9 cellular contexts compared by ENCODE assay signal in genomic region chr7:157386979-157387800, GRCh38. TPM values are rescaled to one million over a fixed set of nuclear protein-coding genes. Genes with fewer than 3 reads are reported as not detected.
DNase-seq lines count a peak whose midpoint lies in the region; ATAC-seq and TF ChIP-seq lines count a peak whose summit lies in the region.
"Had no signal": no experiment of that assay in that cellular context is flagged by ENCODE, and none has a peak within 500 bp of the region (broad histone marks: within the 10 kb centered on the region; RNA-seq: fewer than 3 reads in every experiment).

No MANE protein-coding gene starts in this region.

- no peaks in the 10 kb centered on the region for H4K20me1 ChIP-seq in OCI-LY1 (ENCODE audit: insufficient read depth, low read length)

- 0 out of 2 replicates have a peak, but pooled peaks cover 7% of the 10 kb centered on the region for H3K79me2 ChIP-seq in OCI-LY1 (ENCODE audit: insufficient read depth, low read length)

- ATAC-seq in GM19395 (IDR thresholded peaks at IDR 0.05; ENCODE audit: unreplicated experiment) = peak; percentile 91
- peak; percentile 84 for ATAC-seq in HG03565 (IDR thresholded peaks at IDR 0.05; ENCODE audit: unreplicated experiment)
- peak; percentile 91 for ATAC-seq in esophagus mucosa
- ATAC-seq in naive thymus-derived CD8-positive, alpha-beta T cell = peak; percentile 94 to 98
- peak; percentile 93 to 94 for ATAC-seq in stimulated activated naive B cell treated with anti-CD40 and anti-IgM and Interleukin-4, amounts not matched to agents 10 μg/mL and 1 μg/mL and 100 μg/mL, for 72 hours (replicated peaks)

- no peaks in the 10 kb centered on the region for H3K27me3 Mint-ChIP-seq in CD8-positive, alpha-beta memory T cell
- no peaks in the 10 kb centered on the region for H3K27me3 Mint-ChIP-seq in naive thymus-derived CD8-positive, alpha-beta T cell
- H3K27me3 Mint-ChIP-seq in stimulated activated naive B cell treated with anti-CD40 and anti-IgM and Interleukin-4, amounts not matched to agents 10 μg/mL and 1 μg/mL and 100 μg/mL, for 72 hours = no peaks in the 10 kb centered on the region

- H3F3A ChIP-seq in OCI-LY1 (ENCODE audit: insufficient read depth, low read length) = peaks cover 7% of the 10 kb centered on the region; the same call in 1 of the 2 replicates

- DNase-seq in CD8-positive, alpha-beta memory T cell = peak; percentile 78 to 90 (median 84)
- DNase-seq in activated CD8-positive, alpha-beta memory T cell treated with anti-CD3 and anti-CD28 coated beads, Interleukin-2, amount 50 U/mL, for 4 hours = peak; percentile 84
- peak; percentile 78 to 93 (median 86) for DNase-seq in naive thymus-derived CD8-positive, alpha-beta T cell
- DNase-seq in stimulated activated naive B cell treated with anti-CD40 and anti-IgM and Interleukin-4, amounts not matched to agents 10 μg/mL and 1 μg/mL and 100 μg/mL, for 72 hours = peak; percentile 41

- peaks cover 25% of the 10 kb centered on the region for H3K4me1 ChIP-seq in CD8-positive, alpha-beta memory T cell (ENCODE audit: insufficient read depth, low read length)
- H3K4me1 ChIP-seq in OCI-LY1 (ENCODE audit: insufficient read depth, low read length, severe bottlenecking) = peaks cover 14% of the 10 kb centered on the region

- H3K27ac Mint-ChIP-seq in CD8-positive, alpha-beta memory T cell = peak overlapping the region; percentile 47 to 92 (median 76)
- H3K27ac Mint-ChIP-seq in naive thymus-derived CD8-positive, alpha-beta T cell = peak overlapping the region; percentile 39 to 86 (median 73)
- peak overlapping the region; percentile 44 for H3K27ac Mint-ChIP-seq in stimulated activated naive B cell treated with anti-CD40 and anti-IgM and Interleukin-4, amounts not matched to agents 10 μg/mL and 1 μg/mL and 100 μg/mL, for 72 hours

- no peak overlapping the region for H3K27ac ChIP-seq in CD8-positive, alpha-beta memory T cell (ENCODE audit: low read depth, low read length)
- H3K27ac ChIP-seq in OCI-LY1 (ENCODE audit: low read depth, low read length, poor library complexity, severe bottlenecking) = peak overlapping the region; percentile 55
- H3K27ac ChIP-seq: epithelial cell of prostate had no signal

- peak overlapping the region; percentile 51 for H3K9ac ChIP-seq in OCI-LY1 (ENCODE audit: low read length)

- H3K36me3 ChIP-seq in CD8-positive, alpha-beta memory T cell (ENCODE audit: insufficient read depth, low read length) = peaks cover 27% of the 10 kb centered on the region
- peaks cover 86% of the 10 kb centered on the region for H3K36me3 ChIP-seq in OCI-LY1 (ENCODE audit: insufficient read depth, low read length)

- CTCF ChIA-PET in CD8-positive, alpha-beta memory T cell (lab: Charles Lee) = interaction anchor here (0.6 to 1.8 kb wide), 9 partner anchors 8 to 51 kb away, joined by 3 to 7 read pairs (median 3); partner anchors contain the start of gene DNAJB6

- peak overlapping the region; percentile 31; the same call in 1 of the 2 replicates for H2AFZ ChIP-seq in OCI-LY1 (ENCODE audit: low read length)

- H3K4me3 ChIP-seq in CD8-positive, alpha-beta memory T cell (ENCODE audit: low read length) = no peak overlapping the region
- H3K4me3 ChIP-seq in OCI-LY1 (ENCODE audit: low read depth, low read length, poor library complexity, severe bottlenecking) = peak overlapping the region; percentile 34

- H3K9me2 ChIP-seq in OCI-LY1 (ENCODE audit: low read depth, low read length) = no peaks in the 10 kb centered on the region

- H3K9me3 Mint-ChIP-seq in CD8-positive, alpha-beta memory T cell = no peaks in the 10 kb centered on the region
- H3K9me3 Mint-ChIP-seq in naive thymus-derived CD8-positive, alpha-beta T cell = no peaks in the 10 kb centered on the region
- H3K9me3 Mint-ChIP-seq in stimulated activated naive B cell treated with anti-CD40 and anti-IgM and Interleukin-4, amounts not matched to agents 10 μg/mL and 1 μg/mL and 100 μg/mL, for 72 hours = no peaks in the 10 kb centered on the region

- H3K4me1 Mint-ChIP-seq in CD8-positive, alpha-beta memory T cell = peaks cover 39 to 49% (median 46%) of the 10 kb centered on the region in 3 donors
- peaks cover 15 to 50% (median 38%) of the 10 kb centered on the region in 4 donors for H3K4me1 Mint-ChIP-seq in naive thymus-derived CD8-positive, alpha-beta T cell
- H3K4me1 Mint-ChIP-seq in stimulated activated naive B cell treated with anti-CD40 and anti-IgM and Interleukin-4, amounts not matched to agents 10 μg/mL and 1 μg/mL and 100 μg/mL, for 72 hours = peaks cover 8 to 15% of the 10 kb centered on the region in 2 donors

- peak overlapping the region in 6 of 7 donors; percentile 1 to 34 (median 8) for H3K4me3 Mint-ChIP-seq in CD8-positive, alpha-beta memory T cell
- H3K4me3 Mint-ChIP-seq in naive thymus-derived CD8-positive, alpha-beta T cell = peak overlapping the region in 6 of 10 donors; percentile 0 to 46 (median 18)
- no peak overlapping the region for H3K4me3 Mint-ChIP-seq in stimulated activated naive B cell treated with anti-CD40 and anti-IgM and Interleukin-4, amounts not matched to agents 10 μg/mL and 1 μg/mL and 100 μg/mL, for 72 hours

- POLR2A ChIA-PET in CD8-positive, alpha-beta memory T cell (lab: Charles Lee) = no interaction called here
- POLR2A ChIA-PET in naive thymus-derived CD8-positive, alpha-beta T cell (lab: Charles Lee) = interaction anchor here (0.5 kb wide), 1 partner anchor 17 kb away, joined by 9 read pairs; no protein-coding TSS in a partner anchor

- peaks cover 0 to 74% (median 16%) of the 10 kb centered on the region in 3 donors for H3K36me3 Mint-ChIP-seq in CD8-positive, alpha-beta memory T cell
- H3K36me3 Mint-ChIP-seq in naive thymus-derived CD8-positive, alpha-beta T cell = peaks cover 0 to 61% (median 8%) of the 10 kb centered on the region in 3 donors
- H3K36me3 Mint-ChIP-seq in stimulated activated naive B cell treated with anti-CD40 and anti-IgM and Interleukin-4, amounts not matched to agents 10 μg/mL and 1 μg/mL and 100 μg/mL, for 72 hours = peaks cover 36 to 60% of the 10 kb centered on the region in 2 donors

- TF ChIP-seq CTCF in OCI-LY1 (IDR thresholded peaks at IDR 0.05; ENCODE audit: low read length) = peak; percentile 98

- H3K9me3 ChIP-seq in CD8-positive, alpha-beta memory T cell (ENCODE audit: low read length) = no peaks in the 10 kb centered on the region
- H3K9me3 ChIP-seq in OCI-LY1 (ENCODE audit: low read length) = no peaks in the 10 kb centered on the region

- peak overlapping the region; percentile 63 for H3K4me2 ChIP-seq in OCI-LY1 (ENCODE audit: low read length)

- H3K27me3 ChIP-seq in CD8-positive, alpha-beta memory T cell (ENCODE audit: insufficient read depth, low read length, poor library complexity, severe bottlenecking) = no peaks in the 10 kb centered on the region
- no peaks in the 10 kb centered on the region for H3K27me3 ChIP-seq in OCI-LY1 (ENCODE audit: insufficient read depth, low read length)

RNA-seq across cellular contexts. Expression of gene DNAJB6, which starts 50.4 kb away (rescaled TPM):
- total RNA-seq in CD8-positive, alpha-beta memory T cell = 100 to 1,000 TPM; 121 to 124 TPM
- polyA plus RNA-seq in CD8-positive, alpha-beta memory T cell = 147 TPM
- total RNA-seq in esophagus mucosa = 145 TPM
- total RNA-seq in naive thymus-derived CD8-positive, alpha-beta T cell = 100 to 1,000 TPM; 112 to 118 TPM
- 100 to 1,000 TPM; 113 to 159 (median 115) TPM for polyA plus RNA-seq in naive thymus-derived CD8-positive, alpha-beta T cell

Comparison
In these comparisons a context has a peak if more than half of its experiments do, and no peak if none do; other contexts are left out.
1. H3K4me3 Mint-ChIP-seq: peak in CD8-positive, alpha-beta memory T cell (6 of 7) and naive thymus-derived CD8-positive, alpha-beta T cell (6 of 10); none in stimulated activated naive B cell treated with anti-CD40 and anti-IgM and Interleukin-4, amounts not matched to agents 10 μg/mL and 1 μg/mL and 100 μg/mL, for 72 hours (0 of 2).
2. Peak in every context shown above with its lines, with median percentiles within 50 percentile points of each other: DNase-seq, H3K27ac Mint-ChIP-seq and ATAC-seq.